Comparison of ENCODE assay signal across 18 cellular contexts in the genomic region with DNA sequence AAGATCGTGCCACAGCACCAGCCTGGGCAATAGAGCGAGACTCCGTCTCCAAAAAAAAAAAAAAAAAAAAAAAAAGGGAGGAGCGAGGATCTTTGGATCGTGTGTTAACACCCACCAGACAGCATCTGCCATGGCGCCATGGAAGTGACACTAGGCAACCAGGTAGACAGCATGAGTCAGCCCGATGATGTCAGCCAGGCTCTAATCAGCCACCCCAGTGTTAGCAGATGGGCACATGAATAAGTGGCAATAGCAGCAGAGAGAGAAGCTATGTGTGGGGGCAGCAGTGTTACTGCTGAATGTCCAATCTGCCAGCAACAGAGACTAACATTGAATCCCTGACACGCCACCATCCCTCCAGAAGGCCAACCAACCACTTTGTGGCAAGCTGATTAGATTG. TPM values are rescaled to one million over a fixed set of nuclear protein-coding genes. Genes with fewer than 3 reads are reported as not detected.
DNase-seq lines count a peak whose midpoint lies in the region; ATAC-seq, FAIRE-seq and TF ChIP-seq lines count a peak whose summit lies in the region.
"Had no signal": no experiment of that assay in that cellular context is flagged by ENCODE, and none has a peak within 500 bp of the region (broad histone marks: within the 10 kb centered on the region; RNA-seq: fewer than 3 reads in every experiment).

No MANE protein-coding gene starts in this region.

- H3K4me3 Mint-ChIP-seq in activated CD8-positive, alpha-beta T cell treated with anti-CD3 and anti-CD28 coated beads for 36 hours, result no peak overlapping the region
- no peak overlapping the region for H3K4me3 Mint-ChIP-seq in activated CD8-positive, alpha-beta T cell treated with anti-CD3 and anti-CD28 coated beads, Interleukin-2, amount 10 ng/mL, durations not matched to agents 7 days and 5 days
- H3K4me3 Mint-ChIP-seq: CD14-positive monocyte had no signal

- H3K27ac ChIP-seq in dorsolateral prefrontal cortex (peak overlapping the region in 9 of 59 donors; percentile 11 to 66 (median 34)), temporal lobe (ENCODE audit: low read depth, low read length) (peak overlapping the region; percentile 1), uterus (no peak overlapping the region), left ventricle myocardium inferior (replicated peaks) (no peak overlapping the region)
- H3K27ac ChIP-seq: PC-9 had no signal

- H3K4me3 ChIP-seq in dorsolateral prefrontal cortex, result no peak overlapping the region
- H3K4me3 ChIP-seq in MG63, result no peak overlapping the region
- H3K4me3 ChIP-seq in uterus, result no peak overlapping the region
- no peak overlapping the region for H3K4me3 ChIP-seq in left ventricle myocardium inferior
- H3K4me3 ChIP-seq: PC-9 had no signal

- H3K4me1 ChIP-seq in uterus (no peaks in the 10 kb centered on the region), left ventricle myocardium inferior (no peaks in the 10 kb centered on the region)

- ATAC-seq in activated CD8-positive, alpha-beta T cell treated with anti-CD3 and anti-CD28 coated beads for 36 hours, result no peak
- ATAC-seq in activated CD8-positive, alpha-beta T cell treated with anti-CD3 and anti-CD28 coated beads, Interleukin-2, amount 10 ng/mL, durations not matched to agents 7 days and 5 days, result no peak

- DNase-seq in activated CD8-positive, alpha-beta T cell treated with anti-CD3 and anti-CD28 coated beads for 36 hours, result peak; percentile 11
- no peak for DNase-seq in activated CD8-positive, alpha-beta T cell treated with anti-CD3 and anti-CD28 coated beads, Interleukin-2, amount 10 ng/mL, durations not matched to agents 7 days and 5 days
- DNase-seq in RCC 7860 (ENCODE audit: low spot score) (peak; percentile 10), dorsolateral prefrontal cortex (peak in 6 of 10 donors; percentile 40 to 73 (median 62)), MG63 (no peak), uterus (no peak), left ventricle myocardium inferior (no peak)
- DNase-seq: COR-L47, DMS79 treated with DMSO at 0.1 percent for 48 hours, GF-D8, NCI-H1105 treated with DMSO at 0.1 percent for 48 hours, NCI-H187 treated with DMSO at 0.1 percent for 48 hours, NCI-H510A treated with DMSO at 0.1 percent for 48 hours, PC-9 had no signal

- H3K9me3 ChIP-seq in MG63, result no peaks in the 10 kb centered on the region
- no peaks in the 10 kb centered on the region for H3K9me3 ChIP-seq in uterus
- H3K9me3 ChIP-seq in left ventricle myocardium inferior (replicated peaks), result no peaks in the 10 kb centered on the region

- no peaks in the 10 kb centered on the region for H3K27me3 Mint-ChIP-seq in activated CD8-positive, alpha-beta T cell treated with anti-CD3 and anti-CD28 coated beads for 36 hours
- peaks cover 16% of the 10 kb centered on the region for H3K27me3 Mint-ChIP-seq in activated CD8-positive, alpha-beta T cell treated with anti-CD3 and anti-CD28 coated beads, Interleukin-2, amount 10 ng/mL, durations not matched to agents 7 days and 5 days (ENCODE audit: low read depth)

- H3K36me3 Mint-ChIP-seq in activated CD8-positive, alpha-beta T cell treated with anti-CD3 and anti-CD28 coated beads for 36 hours (ENCODE audit: low read depth), result no peaks in the 10 kb centered on the region
- H3K36me3 Mint-ChIP-seq in activated CD8-positive, alpha-beta T cell treated with anti-CD3 and anti-CD28 coated beads, Interleukin-2, amount 10 ng/mL, durations not matched to agents 7 days and 5 days (ENCODE audit: low read depth), result no peaks in the 10 kb centered on the region
- H3K36me3 Mint-ChIP-seq: CD14-positive monocyte had no signal

- CTCF ChIA-PET in activated CD8-positive, alpha-beta T cell treated with anti-CD3 and anti-CD28 coated beads for 36 hours (lab: Charles Lee), result no interaction called here
- CTCF ChIA-PET in activated CD8-positive, alpha-beta T cell treated with anti-CD3 and anti-CD28 coated beads, Interleukin-2, amount 10 ng/mL, durations not matched to agents 7 days and 5 days (lab: Charles Lee), result no interaction called here

- no peak overlapping the region for H3K27ac Mint-ChIP-seq in activated CD8-positive, alpha-beta T cell treated with anti-CD3 and anti-CD28 coated beads for 36 hours
- H3K27ac Mint-ChIP-seq in activated CD8-positive, alpha-beta T cell treated with anti-CD3 and anti-CD28 coated beads, Interleukin-2, amount 10 ng/mL, durations not matched to agents 7 days and 5 days, result no peak overlapping the region

- no peak for TF ChIP-seq POLR2A in uterus (IDR thresholded peaks at IDR 0.05)

- H3K9me3 Mint-ChIP-seq in activated CD8-positive, alpha-beta T cell treated with anti-CD3 and anti-CD28 coated beads for 36 hours, result no peaks in the 10 kb centered on the region
- no peaks in the 10 kb centered on the region for H3K9me3 Mint-ChIP-seq in activated CD8-positive, alpha-beta T cell treated with anti-CD3 and anti-CD28 coated beads, Interleukin-2, amount 10 ng/mL, durations not matched to agents 7 days and 5 days (ENCODE audit: insufficient read depth)

- POLR2A ChIA-PET in activated CD8-positive, alpha-beta T cell treated with anti-CD3 and anti-CD28 coated beads for 36 hours (lab: Charles Lee), result interaction anchor here (1.6 kb wide), 1 partner anchor 15 kb away, joined by 3 read pairs; no protein-coding TSS in a partner anchor
- POLR2A ChIA-PET in activated CD8-positive, alpha-beta T cell treated with anti-CD3 and anti-CD28 coated beads, Interleukin-2, amount 10 ng/mL, durations not matched to agents 7 days and 5 days (lab: Charles Lee), result no interaction called here

- FAIRE-seq in RCC 7860 (lab: Jason Lieb, UNC), result no peak
- FAIRE-seq: A204.1, H54 had no signal

- peaks cover 5% of the 10 kb centered on the region for H3K4me1 Mint-ChIP-seq in activated CD8-positive, alpha-beta T cell treated with anti-CD3 and anti-CD28 coated beads for 36 hours (ENCODE audit: low read depth)
- no peaks in the 10 kb centered on the region for H3K4me1 Mint-ChIP-seq in activated CD8-positive, alpha-beta T cell treated with anti-CD3 and anti-CD28 coated beads, Interleukin-2, amount 10 ng/mL, durations not matched to agents 7 days and 5 days (ENCODE audit: low read depth)

- peaks cover 0 to 57% (median 6%) of the 10 kb centered on the region in 45 donors for H3K27me3 ChIP-seq in dorsolateral prefrontal cortex
- no peaks in the 10 kb centered on the region for H3K27me3 ChIP-seq in MG63
- H3K27me3 ChIP-seq in uterus, result no peaks in the 10 kb centered on the region
- no peaks in the 10 kb centered on the region for H3K27me3 ChIP-seq in left ventricle myocardium inferior (ENCODE audit: low read depth)

- H3K36me3 ChIP-seq in MG63, result no peaks in the 10 kb centered on the region
- no peaks in the 10 kb centered on the region for H3K36me3 ChIP-seq in uterus
- no peaks in the 10 kb centered on the region for H3K36me3 ChIP-seq in left ventricle myocardium inferior

- intact Hi-C loops in activated CD8-positive, alpha-beta T cell treated with anti-CD3 and anti-CD28 coated beads for 36 hours (cut with micrococcal nuclease), result no loop called here
- intact Hi-C loops in dorsolateral prefrontal cortex (cut with DNase I), result no loop called here
- intact Hi-C loops in uterus (cut with DNase I; ENCODE audit: low total_unique reads), result no loop called here
- intact Hi-C loops in left ventricle myocardium inferior (cut with micrococcal nuclease), result no loop called here

- TF ChIP-seq CTCF in activated CD8-positive, alpha-beta T cell treated with anti-CD3 and anti-CD28 coated beads for 36 hours (IDR thresholded peaks at IDR 0.05), result no peak
- TF ChIP-seq CTCF in dorsolateral prefrontal cortex (IDR thresholded peaks at IDR 0.05 in 54 of 56, conservative IDR thresholded peaks at IDR 0.05 in 2 of 56; ENCODE audit: low read depth in 1 of 56, partially characterized antibody in 56 of 56), result no peak
- TF ChIP-seq CTCF in uterus (IDR thresholded peaks at IDR 0.05), result no peak
- TF ChIP-seq CTCF in left ventricle myocardium inferior (IDR thresholded peaks at IDR 0.05; ENCODE audit: borderline replicate concordance), result no peak

RNA-seq across cellular contexts. Expression of a gene that starts 6.6 kb away (rescaled TPM):
- total RNA-seq in activated CD8-positive, alpha-beta T cell treated with anti-CD3 and anti-CD28 coated beads for 36 hours, result under 1 TPM; 0.67 to 0.74 TPM
- under 1 TPM; 0.57 to 0.58 TPM for total RNA-seq in activated CD8-positive, alpha-beta T cell treated with anti-CD3 and anti-CD28 coated beads, Interleukin-2, amount 10 ng/mL, durations not matched to agents 7 days and 5 days
- total RNA-seq in dorsolateral prefrontal cortex, result 100 to 1,000 TPM; 127 to 711 (median 406) TPM
- 20.2 TPM for total RNA-seq in temporal lobe
- 0.26 TPM in 1 of 2 replicates, not detected in the other for total RNA-seq in MG63 (2014; rRNA removed; shearing (Covaris generic); ENCODE audit: low replicate concordance)
- 1 to 10 TPM in 2 of 4 donors, not detected in 2; 1.2 to 1.5 TPM for total RNA-seq in uterus
- 13.9 TPM for total RNA-seq in left ventricle myocardium inferior
- total RNA-seq: PC-9 had no signal

RNA-seq across cellular contexts. Expression of a gene that starts 16.6 kb away (rescaled TPM):
- 1 to 10 TPM; 1.6 to 2.1 TPM for total RNA-seq in activated CD8-positive, alpha-beta T cell treated with anti-CD3 and anti-CD28 coated beads for 36 hours
- total RNA-seq in activated CD8-positive, alpha-beta T cell treated with anti-CD3 and anti-CD28 coated beads, Interleukin-2, amount 10 ng/mL, durations not matched to agents 7 days and 5 days, result 10 to 100 TPM; 11.5 to 13.1 TPM
- 10 to 100 TPM in 1 of 120 experiments, 1 to 10 TPM in 118, under 1 TPM in 1; 0.97 to 10.4 (median 3.0) TPM for total RNA-seq in dorsolateral prefrontal cortex
- 0.49 TPM for total RNA-seq in temporal lobe
- total RNA-seq in MG63 (2014; rRNA removed; shearing (Covaris generic); ENCODE audit: low replicate concordance), result not detected in 2 replicates
- 1 to 10 TPM in 2 of 4 donors, under 1 TPM in 1, not detected in 1; 0.51 to 2.0 (median 1.7) TPM for total RNA-seq in uterus
- 3.0 TPM for total RNA-seq in left ventricle myocardium inferior

RNA-seq across cellular contexts. Expression of a gene that starts 30.8 kb away (rescaled TPM):
- 1 to 10 TPM; 3.0 to 4.3 TPM for total RNA-seq in activated CD8-positive, alpha-beta T cell treated with anti-CD3 and anti-CD28 coated beads for 36 hours
- 10 to 100 TPM; 58.7 to 68.5 TPM for total RNA-seq in activated CD8-positive, alpha-beta T cell treated with anti-CD3 and anti-CD28 coated beads, Interleukin-2, amount 10 ng/mL, durations not matched to agents 7 days and 5 days
- total RNA-seq in dorsolateral prefrontal cortex (100 to 1,000 TPM in 5 of 120 experiments, 10 to 100 TPM in 115; 10.4 to 247 (median 28.1) TPM), temporal lobe (4.7 TPM), uterus (100 to 1,000 TPM in 2 of 4 donors, 10 to 100 TPM in 2; 17.9 to 287 (median 111) TPM), left ventricle myocardium inferior (99.3 TPM)
- 162 and 333 TPM in 2 replicates for total RNA-seq in MG63 (2014; rRNA removed; shearing (Covaris generic); ENCODE audit: low replicate concordance)

RNA-seq across cellular contexts. Expression of a gene that starts 37.3 kb away (rescaled TPM):
- total RNA-seq in activated CD8-positive, alpha-beta T cell treated with anti-CD3 and anti-CD28 coated beads for 36 hours, result 10 to 100 TPM; 67.6 to 73.2 TPM
- 10 to 100 TPM; 56.9 to 58.7 TPM for total RNA-seq in activated CD8-positive, alpha-beta T cell treated with anti-CD3 and anti-CD28 coated beads, Interleukin-2, amount 10 ng/mL, durations not matched to agents 7 days and 5 days
- total RNA-seq in dorsolateral prefrontal cortex (100 to 1,000 TPM in 50 of 120 experiments, 10 to 100 TPM in 70; 25.1 to 179 (median 92.3) TPM), temporal lobe (14.5 TPM), uterus (10 to 100 TPM; 18.2 to 34.2 (median 25.6) TPM), left ventricle myocardium inferior (21.3 TPM)
- 33.2 and 39.4 TPM in 2 replicates for total RNA-seq in MG63 (2014; rRNA removed; shearing (Covaris generic); ENCODE audit: low replicate concordance)

RNA-seq across cellular contexts. Expression of a gene that starts 45.9 kb away (rescaled TPM):
- total RNA-seq in activated CD8-positive, alpha-beta T cell treated with anti-CD3 and anti-CD28 coated beads for 36 hours, result 100 to 1,000 TPM; 187 to 192 TPM
- 100 to 1,000 TPM; 148 to 156 TPM for total RNA-seq in activated CD8-positive, alpha-beta T cell treated with anti-CD3 and anti-CD28 coated beads, Interleukin-2, amount 10 ng/mL, durations not matched to agents 7 days and 5 days
- 10 to 100 TPM; 25.2 to 57.7 (median 42.1) TPM for total RNA-seq in dorsolateral prefrontal cortex
- total RNA-seq in temporal lobe, result 52.4 TPM
- 155 and 240 TPM in 2 replicates for total RNA-seq in MG63 (2014; rRNA removed; shearing (Covaris generic); ENCODE audit: low replicate concordance)
- 100 to 1,000 TPM in 2 of 4 donors, 10 to 100 TPM in 2; 58.2 to 900 (median 216) TPM for total RNA-seq in uterus
- 93.5 TPM for total RNA-seq in left ventricle myocardium inferior

Comparison
In these comparisons a context has a peak if more than half of its experiments do, and no peak if none do; other contexts are left out.
1. DNase-seq: peak in activated CD8-positive, alpha-beta T cell treated with anti-CD3 and anti-CD28 coated beads for 36 hours (single experiment), RCC 7860 (single experiment) and dorsolateral prefrontal cortex (6 of 10); none in activated CD8-positive, alpha-beta T cell treated with anti-CD3 and anti-CD28 coated beads, Interleukin-2, amount 10 ng/mL, durations not matched to agents 7 days and 5 days (single experiment), MG63 (single experiment), uterus (0 of 2) and left ventricle myocardium inferior (single experiment).